In genomic region chr16:57917489-57917888, GRCh38 we compare ENCODE assay signal across 16 cellular contexts. TPM values are rescaled to one million over a fixed set of nuclear protein-coding genes. Genes with fewer than 3 reads are reported as not detected.
"Had no signal": no experiment of that assay in that cellular context is flagged by ENCODE, and none has a peak within 500 bp of the region (broad histone marks: within the 10 kb centered on the region; RNA-seq: fewer than 3 reads in every experiment).

No MANE protein-coding gene starts in this region.

RNA-seq across cellular contexts. Expression of gene CNGB1, which starts 53.4 kb away (rescaled TPM):
- total RNA-seq: activated B cell treated with CpG ODN at 0.5 μM for 24 hours; activated CD4-positive, alpha-beta memory T cell treated with anti-CD3 and anti-CD28 coated beads for 36 hours; activated CD4-positive, alpha-beta T cell treated with anti-CD3 and anti-CD28 coated beads, Interleukin-2, amount 10 ng/mL, durations not matched to agents 24 days and 14 days; activated CD8-positive, alpha-beta memory T cell treated with anti-CD3 and anti-CD28 coated beads for 36 hours; activated CD8-positive, alpha-beta T cell treated with anti-CD3 and anti-CD28 coated beads for 36 hours; activated naive CD4-positive, alpha-beta T cell treated with anti-CD3 and anti-CD28 coated beads for 36 hours; activated naive CD8-positive, alpha-beta T cell treated with anti-CD3 and anti-CD28 coated beads for 36 hours; activated T-cell treated with anti-CD3 and anti-CD28 coated beads, Interleukin-2, amount 50 U/mL, for 4 hours; activated T-cell treated with anti-CD3 and anti-CD28 coated beads, Interleukin-2, amount 50 U/mL, for 72 hours; activated T-helper 1 cell treated with anti-CD3 and anti-CD28 coated beads, Interleukin-12 subunit alpha, Interleukin-12 subunit beta, Interleukin-2, Interleukin-4 antibody, amounts not matched to agents 30 ng/mL and 10 ng/mL and 1 ng/mL, durations not matched to agents 14 hours and 24 hours and 36 hours; activated T-helper 17 cell treated with anti-CD3 and anti-CD28 coated beads, Interleukin-2, amount 50 U/mL, for 72 hours; aorta; astrocyte; body of pancreas; breast epithelium; cardiac septum had no signal
- polyA plus RNA-seq: aorta had no signal
